12 cellular contexts compared by ENCODE assay signal in the genomic region with DNA sequence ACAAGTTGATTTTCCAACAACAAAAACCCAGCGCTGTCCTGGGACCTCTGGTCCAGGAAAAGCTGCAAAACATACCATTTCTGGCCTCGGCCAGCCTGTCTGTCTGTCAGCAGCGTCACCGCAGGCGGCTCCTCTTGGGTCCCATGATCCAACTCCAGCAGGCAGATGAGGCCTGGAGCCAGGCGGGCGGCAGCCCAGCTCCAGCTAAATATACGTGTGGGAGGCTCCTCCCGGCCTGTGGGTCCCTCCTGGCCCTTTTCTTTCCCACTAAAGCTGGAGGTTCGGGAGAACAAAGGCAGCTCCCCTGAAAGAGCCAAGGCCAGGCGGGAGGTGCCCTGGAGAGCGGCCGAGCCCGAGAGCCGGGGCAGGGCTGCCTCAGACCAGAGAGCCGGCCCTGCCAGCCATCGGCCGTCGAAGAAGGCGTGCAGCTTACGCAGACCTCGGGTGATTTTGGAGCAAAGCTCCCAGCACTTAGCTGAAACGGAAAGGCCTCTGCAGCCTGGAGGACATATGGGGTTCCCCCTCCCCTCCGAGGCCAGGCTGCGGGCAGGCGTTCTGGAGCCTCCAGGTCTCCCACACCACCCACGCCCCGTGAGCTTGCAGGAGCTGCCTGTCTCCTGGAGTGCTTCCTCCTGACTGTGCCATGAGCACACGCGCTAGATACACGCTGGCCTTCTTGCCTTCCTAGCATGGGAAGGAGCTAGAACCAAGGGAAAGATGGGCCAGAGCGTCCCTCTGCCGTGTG. TPM values are rescaled to one million over a fixed set of nuclear protein-coding genes. Genes with fewer than 3 reads are reported as not detected.
DNase-seq lines count a peak whose midpoint lies in the region; ATAC-seq and TF ChIP-seq lines count a peak whose summit lies in the region.
"Had no signal": no experiment of that assay in that cellular context is flagged by ENCODE, and none has a peak within 500 bp of the region (broad histone marks: within the 10 kb centered on the region; RNA-seq: fewer than 3 reads in every experiment).

No MANE protein-coding gene starts in this region.

- ATAC-seq in foreskin keratinocyte (peak; percentile 19), GM18861 (IDR thresholded peaks at IDR 0.05; ENCODE audit: unreplicated experiment) (no peak)
- ATAC-seq: activated T-cell treated with anti-CD3 and anti-CD28 coated beads, Interleukin-2, amount 50 U/mL, for 72 hours had no signal

- TF ChIP-seq CTCF in AG09309 (IDR thresholded peaks at IDR 0.05; ENCODE audit: control insufficient read depth, insufficient read depth, low read depth, low read length, missing control alignments) (no peak), foreskin keratinocyte (conservative IDR thresholded peaks at IDR 0.05) (no peak)

- peak overlapping the region; percentile 72 for H3K9ac ChIP-seq in neuronal stem cell (ENCODE audit: low read depth, low read length, poor library complexity)

- DNase-seq in AG09309 (ENCODE audit: low read depth) (peak; percentile 35), T1000 (lab: John Stamatoyannopoulos, UW) (peak; percentile 33), foreskin keratinocyte (no peak), neuronal stem cell (ENCODE audit: low spot score) (no peak), superior temporal gyrus (ENCODE audit: extremely low spot score) (no peak), NAMALWA (ENCODE audit: low spot score) (no peak), RKO (ENCODE audit: low spot score) (no peak)
- DNase-seq: activated T-cell treated with anti-CD3 and anti-CD28 coated beads, Interleukin-2, amount 50 U/mL, for 72 hours; CD4-positive, alpha-beta T cell; H9 had no signal

- peak overlapping the region; percentile 51 for H2BK15ac ChIP-seq in neuronal stem cell (ENCODE audit: low read length)

- no peak overlapping the region for H3K4me2 ChIP-seq in neuronal stem cell (ENCODE audit: insufficient read depth, low read length, poor library complexity, severe bottlenecking)

- peak overlapping the region; percentile 72 for H4K8ac ChIP-seq in neuronal stem cell (ENCODE audit: low read depth, low read length)

- H3K14ac ChIP-seq in neuronal stem cell (ENCODE audit: low read length): peak overlapping the region; percentile 100

- H3K4me1 ChIP-seq in foreskin keratinocyte (no peaks in the 10 kb centered on the region), neuronal stem cell (ENCODE audit: control insufficient read depth in 2 of 2, insufficient read depth in 1 of 2, low read depth in 1 of 2, low read length in 2 of 2) (peaks cover 7 to 9% of the 10 kb centered on the region in 2 donors)

- peak overlapping the region; percentile 22 for H3K4me3 ChIP-seq in AG09309 (ENCODE audit: control insufficient read depth, low read depth, low read length)
- H3K4me3 ChIP-seq in neuronal stem cell (ENCODE audit: low read length in 2 of 2): no peak overlapping the region

- H3K27ac ChIP-seq in foreskin keratinocyte (no peak overlapping the region), neuronal stem cell (replicated peaks; ENCODE audit: low read length) (no peak overlapping the region)
- H3K27ac ChIP-seq: neutrophil had no signal

- no peak overlapping the region for H4K91ac ChIP-seq in neuronal stem cell (ENCODE audit: low read depth, low read length, poor library complexity)

- no CpG with 5 or more reads among the region's 33 CpGs for WGBS in neuronal stem cell (ENCODE audit: extremely low coverage in 2 of 2, insufficient read length in 2 of 2, insufficient replicate concordance in 1 of 2), 2 donors

- H3K4ac ChIP-seq in neuronal stem cell (ENCODE audit: low read length): peak overlapping the region; percentile 97

- H2AK5ac ChIP-seq in neuronal stem cell (ENCODE audit: low read depth, low read length): peak overlapping the region; percentile 40

- no peaks in the 10 kb centered on the region for H3K79me1 ChIP-seq in neuronal stem cell (ENCODE audit: low read depth, low read length)

- peak overlapping the region; percentile 17 for H2BK12ac ChIP-seq in neuronal stem cell (ENCODE audit: low read length)

- peak overlapping the region; percentile 95 for H2AFZ ChIP-seq in neuronal stem cell (ENCODE audit: low read length)

- H3K27me3 ChIP-seq in foreskin keratinocyte (peaks cover 49% of the 10 kb centered on the region), neuronal stem cell (ENCODE audit: control insufficient read depth in 3 of 3, insufficient read depth in 3 of 3, low read depth in 1 of 3, low read length in 3 of 3) (peaks cover 0 to 38% (median 0%) of the 10 kb centered on the region in 3 experiments)

- H2BK120ac ChIP-seq in neuronal stem cell (ENCODE audit: low read depth, low read length): no peak overlapping the region

- peak overlapping the region; percentile 94 for H3K23ac ChIP-seq in neuronal stem cell (ENCODE audit: low read depth, low read length, poor library complexity)

- no peaks in the 10 kb centered on the region for H3K36me3 ChIP-seq in neuronal stem cell (replicated peaks in 1 of 2; ENCODE audit: control insufficient read depth in 2 of 2, insufficient read depth in 2 of 2, low read length in 2 of 2)
- H3K36me3 ChIP-seq: neutrophil had no signal

- peak overlapping the region; percentile 92 for H3K18ac ChIP-seq in neuronal stem cell (ENCODE audit: low read length)

- H3K9me3 ChIP-seq in neuronal stem cell (replicated peaks in 1 of 2; ENCODE audit: control insufficient read depth in 2 of 2, insufficient read depth in 1 of 2, low read depth in 1 of 2, low read length in 2 of 2): no peaks in the 10 kb centered on the region
- H3K9me3 ChIP-seq: neutrophil had no signal

- H2BK5ac ChIP-seq in neuronal stem cell (ENCODE audit: low read length): peak overlapping the region; percentile 68

RNA-seq across cellular contexts. Expression of a gene that starts 19.9 kb away (rescaled TPM):
- total RNA-seq in foreskin keratinocyte: not detected in 2 replicates
- polyA plus RNA-seq in foreskin keratinocyte: not detected in 2 replicates
- 18.1 TPM for polyA plus RNA-seq in neuronal stem cell (2013, experiment 1 of 2)
- 17.6 TPM for polyA plus RNA-seq in neuronal stem cell (2013, experiment 2 of 2)
- total RNA-seq: CD4-positive, alpha-beta T cell had no signal

Comparison
In these comparisons a context has a peak if more than half of its experiments do, and no peak if none do; other contexts are left out.
1. DNase-seq: peak in AG09309 (single experiment) and T1000 (single experiment); none in foreskin keratinocyte (0 of 2), neuronal stem cell (single experiment), superior temporal gyrus (single experiment), NAMALWA (single experiment) and RKO (single experiment).